6 cellular contexts compared by ENCODE assay signal in the genomic region with DNA sequence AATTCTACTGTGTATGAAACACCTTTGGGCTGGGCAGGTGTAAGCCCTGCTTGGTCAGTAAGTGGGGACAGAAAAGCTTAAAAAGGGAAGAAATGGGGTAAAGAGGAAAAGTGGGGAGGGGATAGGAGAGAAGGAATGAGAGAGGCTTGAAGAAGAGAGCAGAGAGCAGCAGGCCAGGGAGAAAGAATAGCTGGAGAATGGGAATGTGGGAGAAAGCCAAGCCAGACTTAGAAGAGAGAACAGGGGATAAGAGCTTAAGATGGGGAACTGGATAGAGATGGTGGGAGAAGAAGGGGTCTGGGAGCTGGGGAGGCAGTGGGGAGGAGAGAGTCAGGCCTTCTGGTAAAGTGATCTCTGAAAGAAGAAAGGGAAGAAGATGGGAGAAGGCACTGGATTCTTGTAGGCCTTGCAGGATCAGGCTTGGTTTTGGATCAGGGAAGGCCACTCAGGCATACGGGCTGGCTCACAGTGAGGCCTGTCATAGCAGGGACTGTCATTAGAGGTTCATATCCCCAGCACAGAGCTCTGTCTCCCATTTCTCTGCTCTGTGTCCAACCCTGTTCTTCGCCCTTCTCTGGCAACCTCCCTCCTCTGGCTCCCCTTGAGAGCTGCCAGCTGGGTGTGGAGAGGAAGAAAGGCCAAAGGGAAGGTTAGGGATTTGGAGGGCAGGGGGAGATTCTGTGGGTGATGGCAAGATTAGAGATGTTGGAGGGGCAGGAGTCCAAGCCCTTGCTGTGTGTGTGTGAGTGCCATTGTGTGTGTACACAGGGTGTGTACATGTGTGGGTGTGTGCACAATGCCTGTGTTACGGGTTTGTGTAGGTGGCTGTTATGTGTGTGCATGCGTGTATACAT. TPM values are rescaled to one million over a fixed set of nuclear protein-coding genes. Genes with fewer than 3 reads are reported as not detected.
DNase-seq lines count a peak whose midpoint lies in the region; ATAC-seq and TF ChIP-seq lines count a peak whose summit lies in the region.

No MANE protein-coding gene starts in this region.

- ATAC-seq in left ventricle myocardium superior (no peak), right cardiac atrium (no peak), upper lobe of right lung (no peak), GM18907 (IDR thresholded peaks at IDR 0.05; ENCODE audit: unreplicated experiment) (no peak)

- H3K27ac ChIP-seq in left ventricle myocardium inferior (replicated peaks) (peak overlapping the region; percentile 93), right cardiac atrium (ENCODE audit: low read length) (peak overlapping the region; percentile 43), upper lobe of right lung (peak overlapping the region; percentile 39)

- H3K4me3 ChIP-seq in left ventricle myocardium inferior (peak overlapping the region; percentile 68), right cardiac atrium (ENCODE audit: low read length) (no peak overlapping the region), upper lobe of right lung (no peak overlapping the region)

- H3K4me1 ChIP-seq in left ventricle myocardium inferior (peaks cover 90% of the 10 kb centered on the region), right cardiac atrium (ENCODE audit: control insufficient read depth, insufficient read depth, low read length) (peaks cover 17% of the 10 kb centered on the region), upper lobe of right lung (peaks cover 55% of the 10 kb centered on the region)

- DNase-seq in left ventricle myocardium inferior (no peak), left ventricle myocardium superior (no peak), right cardiac atrium (peak in 1 of 3 donors; percentile 34), upper lobe of right lung (no peak)
- DNase-seq in stimulated activated CD4-positive, alpha-beta T cell treated with anti-CD3 and anti-CD28 coated beads, Interleukin-4, amount 100 ng/mL, for 24 hours = no peak

- intact Hi-C loops in left ventricle myocardium inferior (cut with micrococcal nuclease) = no loop called here
- intact Hi-C loops in left ventricle myocardium superior (cut with micrococcal nuclease) = no loop called here
- intact Hi-C loops in right cardiac atrium (cut with DNase I) = loop anchor here in 1 of 4 donors (10.0 kb wide), 1 partner anchor 146 kb away; no protein-coding TSS in a partner anchor
- intact Hi-C loops in upper lobe of right lung (cut with DNase I) = no loop called here

- TF ChIP-seq CTCF in left ventricle myocardium inferior (IDR thresholded peaks at IDR 0.05; ENCODE audit: borderline replicate concordance) (no peak), upper lobe of right lung (IDR thresholded peaks at IDR 0.05) (no peak)

- H3K9me3 ChIP-seq in left ventricle myocardium inferior (replicated peaks) = no peaks in the 10 kb centered on the region
- H3K9me3 ChIP-seq in right cardiac atrium (ENCODE audit: control insufficient read depth, low read length) = no peaks in the 10 kb centered on the region
- no peaks in the 10 kb centered on the region for H3K9me3 ChIP-seq in upper lobe of right lung

- H3K36me3 ChIP-seq in left ventricle myocardium inferior = no peaks in the 10 kb centered on the region
- no peaks in the 10 kb centered on the region for H3K36me3 ChIP-seq in upper lobe of right lung

- no peaks in the 10 kb centered on the region for H3K27me3 ChIP-seq in left ventricle myocardium inferior (ENCODE audit: low read depth)
- H3K27me3 ChIP-seq in right cardiac atrium (ENCODE audit: control insufficient read depth, insufficient read depth) = no peaks in the 10 kb centered on the region
- H3K27me3 ChIP-seq in upper lobe of right lung = no peaks in the 10 kb centered on the region

- WGBS in right cardiac atrium = 63% methylated on average over 4 of the region's 4 CpGs

RNA-seq across cellular contexts. Expression of gene SYNGAP1, which starts 9.3 kb away (rescaled TPM):
- 6.5 TPM for total RNA-seq in left ventricle myocardium inferior
- 6.2 TPM for total RNA-seq in left ventricle myocardium superior
- total RNA-seq in right cardiac atrium = 10 to 100 TPM in 1 of 4 donors, 1 to 10 TPM in 3; 8.6 to 13.2 (median 9.0) TPM
- 8.0 TPM for polyA plus RNA-seq in right cardiac atrium
- total RNA-seq in upper lobe of right lung = 23.0 TPM

RNA-seq across cellular contexts. Expression of gene CUTA, which starts 11.2 kb away (rescaled TPM):
- total RNA-seq in left ventricle myocardium inferior (107 TPM), left ventricle myocardium superior (120 TPM), right cardiac atrium (100 to 1,000 TPM; 128 to 177 (median 133) TPM), upper lobe of right lung (144 TPM)
- polyA plus RNA-seq in right cardiac atrium = 170 TPM

RNA-seq across cellular contexts. Expression of gene PHF1, which starts 18.3 kb away (rescaled TPM):
- total RNA-seq in left ventricle myocardium inferior (52.2 TPM), left ventricle myocardium superior (51.9 TPM), right cardiac atrium (10 to 100 TPM; 55.5 to 70.6 (median 65.4) TPM), upper lobe of right lung (74.3 TPM)
- polyA plus RNA-seq in right cardiac atrium = 76.4 TPM

RNA-seq across cellular contexts. Expression of gene ZBTB9, which starts 25.3 kb away (rescaled TPM):
- total RNA-seq in left ventricle myocardium inferior (4.9 TPM), left ventricle myocardium superior (5.1 TPM), right cardiac atrium (1 to 10 TPM; 3.9 to 4.9 (median 4.3) TPM), upper lobe of right lung (5.8 TPM)
- polyA plus RNA-seq in right cardiac atrium = 2.8 TPM

RNA-seq across cellular contexts. Expression of gene KIFC1, which starts 37.5 kb away (rescaled TPM):
- 0.49 TPM for total RNA-seq in left ventricle myocardium inferior
- 0.74 TPM for total RNA-seq in left ventricle myocardium superior
- total RNA-seq in right cardiac atrium = 1 to 10 TPM in 2 of 4 donors, under 1 TPM in 1, not detected in 1; 0.62 to 1.2 (median 1.1) TPM
- polyA plus RNA-seq in right cardiac atrium = 0.16 TPM
- total RNA-seq in upper lobe of right lung = 2.3 TPM

Comparison
In these comparisons a context has a peak if more than half of its experiments do, and no peak if none do; other contexts are left out.
1. H3K27ac ChIP-seq: peak in every context shown above with its lines; median percentile 93 in left ventricle myocardium inferior; 43 in right cardiac atrium; 39 in upper lobe of right lung.